Comparison of ENCODE assay signal across 26 cellular contexts in the genomic region with DNA sequence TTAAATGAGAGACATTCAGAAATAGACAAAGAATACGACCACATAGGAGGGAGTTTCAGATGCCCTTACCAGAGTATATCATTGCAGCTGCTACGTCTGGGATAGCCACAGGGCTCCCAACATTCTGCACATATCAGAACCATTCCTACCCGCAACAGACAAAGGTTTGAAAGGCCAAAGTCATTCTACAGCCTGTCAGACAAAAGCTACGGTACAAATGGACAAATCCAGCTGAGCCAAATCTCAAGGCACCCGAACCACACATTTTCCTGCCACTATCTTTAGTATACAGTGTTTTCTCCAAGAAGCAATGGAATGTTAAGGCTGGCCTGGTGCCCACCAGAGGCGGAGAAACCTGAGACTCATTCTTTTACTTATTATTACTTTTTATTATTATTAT. TPM values are rescaled to one million over a fixed set of nuclear protein-coding genes. Genes with fewer than 3 reads are reported as not detected.
DNase-seq lines count a peak whose midpoint lies in the region; ATAC-seq and TF ChIP-seq lines count a peak whose summit lies in the region.
"Had no signal": no experiment of that assay in that cellular context is flagged by ENCODE, and none has a peak within 500 bp of the region (broad histone marks: within the 10 kb centered on the region; RNA-seq: fewer than 3 reads in every experiment).

No MANE protein-coding gene starts in this region.

- DNase-seq in astrocyte of the spinal cord (ENCODE audit: low read depth, low spot score) (peak; percentile 32), right cardiac atrium (peak in 1 of 3 donors; percentile 55), psoas muscle (no peak), GM10248 (ENCODE audit: extremely low spot score) (no peak), putamen (ENCODE audit: low spot score) (no peak), glomerular visceral epithelial cell (ENCODE audit: extremely low spot score) (no peak), dermis blood vessel endothelial cell (no peak)
- DNase-seq: activated CD4-positive, alpha-beta memory T cell treated with anti-CD3 and anti-CD28 coated beads, Interleukin-2, amount 10 ng/mL, durations not matched to agents 7 days and 5 days; activated gamma-delta T cell; activated T-cell treated with anti-CD3 and anti-CD28 coated beads for 4 hours; adrenal gland; CD4-positive, alpha-beta memory T cell; central memory CD4-positive, alpha-beta T cell; GDM1; NCI-H187; RPMI8226; spleen; stimulated activated CD4-positive, alpha-beta T cell treated with anti-CD3 and anti-CD28 coated beads, Interleukin-4, amount 100 ng/mL, for 1 hour; stimulated activated naive CD4-positive, alpha-beta T cell; T-helper 9 cell; testis had no signal

- H3K9me3 ChIP-seq in HUES64 (ENCODE audit: insufficient read depth, low read depth, low read length) (no peaks in the 10 kb centered on the region), right cardiac atrium (ENCODE audit: control insufficient read depth, low read length) (no peaks in the 10 kb centered on the region), psoas muscle (no peaks in the 10 kb centered on the region)
- H3K9me3 ChIP-seq: adrenal gland, spleen, testis had no signal

- in situ Hi-C loops in astrocyte of the spinal cord (cut with HindIII; ENCODE audit: low sequenced_read_pairs), result no loop called here

- no peak for TF ChIP-seq CTCF in astrocyte of the spinal cord (IDR thresholded peaks at IDR 0.05; ENCODE audit: low read depth, low read length)
- no peak for TF ChIP-seq CTCF in psoas muscle (IDR thresholded peaks at IDR 0.05)
- no peak for TF ChIP-seq CTCF in GM10248 (IDR thresholded peaks at IDR 0.05; ENCODE audit: control extremely low read depth, extremely low read depth, low read depth, missing control alignments)

- H3K9ac ChIP-seq in HUES64 (ENCODE audit: low read depth, low read length), result peak overlapping the region; percentile 21; the same call in 1 of the 2 replicates
- H3K9ac ChIP-seq: KMS-11 had no signal

- intact Hi-C loops in right cardiac atrium (cut with DNase I) (no loop called here), psoas muscle (cut with DNase I) (no loop called here)

- 61% methylated on average over 5 of the region's 6 CpGs for WGBS in HUES64
- 38% methylated on average over 6 of the region's 6 CpGs for WGBS in right cardiac atrium
- WGBS in psoas muscle, 3 donors, result 34 to 40% (median 34%) methylated on average over 6 of the region's 6 CpGs

- H3K36me3 ChIP-seq in HUES64 (ENCODE audit: insufficient read depth, low read length) (peaks cover 91% of the 10 kb centered on the region), psoas muscle (ENCODE audit: insufficient read depth in 1 of 2, low read depth in 1 of 2) (peaks cover 10 to 75% of the 10 kb centered on the region in 2 donors)

- H3K4me3 ChIP-seq in HUES64 (ENCODE audit: low read length) (no peak overlapping the region), astrocyte of the spinal cord (ENCODE audit: low read depth, low read length) (no peak overlapping the region), right cardiac atrium (ENCODE audit: low read length) (no peak overlapping the region), psoas muscle (no peak overlapping the region)
- H3K4me3 ChIP-seq: adrenal gland, spleen, testis had no signal

- ATAC-seq in right cardiac atrium, result peak in 1 of 2 donors; percentile 25
- ATAC-seq in psoas muscle, result peak in 1 of 4 donors; percentile 55
- ATAC-seq: activated CD4-positive, CD25-positive, alpha-beta regulatory T cell treated with anti-CD3 and anti-CD28 coated beads, Interleukin-2, amount 50 U/mL, for 24 hours; HCT116; left lobe of liver had no signal

- no peaks in the 10 kb centered on the region for H3K27me3 ChIP-seq in HUES64 (ENCODE audit: insufficient read depth, low read length)
- H3K27me3 ChIP-seq in right cardiac atrium (ENCODE audit: control insufficient read depth, insufficient read depth), result no peaks in the 10 kb centered on the region
- no peaks in the 10 kb centered on the region for H3K27me3 ChIP-seq in psoas muscle (ENCODE audit: insufficient read depth in 3 of 3, low read length in 2 of 3)
- H3K27me3 ChIP-seq: adrenal gland, spleen, testis had no signal

- CTCF ChIA-PET in GM10248 (lab: Yijun Ruan, JAX), result interaction anchor here (1.4 to 1.7 kb wide), 2 partner anchors 8 to 13 kb away, joined by 3 to 6 read pairs; no protein-coding TSS in a partner anchor

- POLR2A ChIA-PET in GM10248 (lab: Yijun Ruan, JAX), result no interaction called here

- H3K27ac ChIP-seq in HUES64 (ENCODE audit: low read depth, low read length), result peak overlapping the region; percentile 77
- H3K27ac ChIP-seq in right cardiac atrium (ENCODE audit: low read length), result peak overlapping the region; percentile 21
- peak overlapping the region; percentile 18 for H3K27ac ChIP-seq in psoas muscle
- H3K27ac ChIP-seq: adrenal gland, KMS-11, spleen, testis had no signal

- H3K4me1 ChIP-seq in HUES64 (ENCODE audit: insufficient read depth, low read length) (peaks cover 25% of the 10 kb centered on the region), right cardiac atrium (ENCODE audit: control insufficient read depth, insufficient read depth, low read length) (peaks cover 2% of the 10 kb centered on the region), psoas muscle (peaks cover 14% of the 10 kb centered on the region)
- H3K4me1 ChIP-seq: spleen had no signal

RNA-seq across cellular contexts. Expression of a gene that starts 30.5 kb away (rescaled TPM):
- polyA plus RNA-seq in HUES64 (2013, experiment 1 of 2), result 23.0 TPM
- 29.7 TPM for polyA plus RNA-seq in HUES64 (2013, experiment 2 of 2)
- total RNA-seq in right cardiac atrium (10 to 100 TPM; 38.0 to 48.7 (median 41.7) TPM), psoas muscle (10 to 100 TPM; 36.3 to 45.6 (median 40.8) TPM), dermis blood vessel endothelial cell (16.0 and 20.6 TPM in 2 replicates)
- polyA plus RNA-seq in right cardiac atrium (25.9 TPM), psoas muscle (10 to 100 TPM; 22.1 to 71.1 (median 28.8) TPM)

Comparison
In these comparisons a context has a peak if more than half of its experiments do, and no peak if none do; other contexts are left out.
1. H3K27ac ChIP-seq: peak in every context shown above with its lines; median percentile 77 in HUES64; 21 in right cardiac atrium; 18 in psoas muscle.